Comparison of ENCODE assay signal across 8 cellular contexts in the genomic region with DNA sequence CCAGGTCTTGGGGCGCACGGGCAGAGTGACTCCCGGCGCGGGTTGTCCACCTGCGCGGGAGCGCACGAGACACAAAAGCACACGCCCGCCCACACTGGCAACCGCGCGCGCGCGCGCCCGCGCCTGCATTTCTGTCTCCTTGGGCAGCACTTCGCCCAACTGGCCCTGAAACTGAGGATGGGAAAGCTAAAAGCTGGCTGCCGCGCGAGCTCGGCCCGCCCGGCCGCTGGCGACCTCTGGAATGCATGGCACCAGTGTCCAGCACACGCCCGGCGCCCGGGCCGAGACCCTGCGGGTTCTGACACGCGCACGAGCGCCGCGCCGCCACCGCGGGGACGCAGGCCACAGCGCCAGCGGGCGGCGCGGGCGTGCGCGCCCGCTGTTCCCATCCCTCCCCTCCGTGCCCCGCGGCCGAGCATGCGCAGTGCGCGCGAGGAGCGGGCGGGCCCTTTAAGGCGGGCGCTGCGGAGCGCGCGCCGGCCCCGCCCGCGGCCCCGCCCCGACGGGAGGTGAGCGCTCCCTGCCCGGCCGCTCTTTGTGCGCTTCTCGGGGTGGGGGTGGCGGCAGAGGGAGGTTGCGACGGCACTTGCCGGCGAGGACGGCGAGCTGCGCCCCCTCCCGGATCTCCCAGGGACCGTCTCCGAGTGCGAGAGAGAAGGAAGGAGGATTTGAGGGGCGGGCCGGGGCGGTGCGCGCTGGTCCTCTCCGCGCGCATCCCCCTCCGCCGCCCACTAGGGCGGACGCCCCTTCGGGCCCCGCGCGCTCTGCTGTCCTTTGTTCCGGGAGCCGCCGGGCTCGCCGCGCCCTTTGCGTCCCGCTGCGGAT. TPM values are rescaled to one million over a fixed set of nuclear protein-coding genes. Genes with fewer than 3 reads are reported as not detected.
DNase-seq lines count a peak whose midpoint lies in the region; TF ChIP-seq lines count a peak whose summit lies in the region.

No MANE protein-coding gene starts in this region.

- H3K4me1 ChIP-seq in ES-I3 (ENCODE audit: insufficient read depth, low read length) (no peaks in the 10 kb centered on the region; the same call in 1 of the 2 replicates), Loucy (ENCODE audit: insufficient read depth, low read length, poor library complexity, severe bottlenecking) (peaks cover 19% of the 10 kb centered on the region), SJCRH30 (peaks cover 11% of the 10 kb centered on the region; the same call in 1 of the 2 replicates), suprapubic skin (peaks cover 37% of the 10 kb centered on the region)

- WGBS in suprapubic skin = 2% methylated on average over 22 of the region's 119 CpGs

- peak; percentile 65 for TF ChIP-seq CTCF in Loucy (conservative IDR thresholded peaks at IDR 0.05; ENCODE audit: low read length)
- peak; percentile 35 to 81 for TF ChIP-seq CTCF in suprapubic skin (IDR thresholded peaks at IDR 0.05)

- peak overlapping the region; percentile 95 for H3K27ac ChIP-seq in SJCRH30
- H3K27ac ChIP-seq in suprapubic skin = peak overlapping the region; percentile 91

- H3K4me2 ChIP-seq in Loucy (ENCODE audit: low read depth, low read length, poor library complexity, severe bottlenecking) = peak overlapping the region; percentile 79

- peaks cover 29% of the 10 kb centered on the region for H4K20me1 ChIP-seq in Loucy (ENCODE audit: insufficient read depth, low read length, poor library complexity, severe bottlenecking)

- H3K4me3 ChIP-seq in H7 (ENCODE audit: insufficient read depth, low read depth, low read length) (peak overlapping the region; percentile 69), Loucy (ENCODE audit: low read length, poor library complexity, severe bottlenecking) (peak overlapping the region; percentile 86), SJCRH30 (peak overlapping the region; percentile 85), suprapubic skin (peak overlapping the region; percentile 83)

- H3F3A ChIP-seq in Loucy (ENCODE audit: low read depth) = 0 out of 2 replicates have a peak, but pooled peaks cover 3% of the 10 kb centered on the region

- TF ChIP-seq POLR2A in suprapubic skin (IDR thresholded peaks at IDR 0.05) = peak; percentile 8 to 31

- no peaks in the 10 kb centered on the region for H3K36me3 ChIP-seq in ES-I3 (ENCODE audit: insufficient read depth, low read length)
- no peaks in the 10 kb centered on the region for H3K36me3 ChIP-seq in H7 (replicated peaks; ENCODE audit: control insufficient read depth, insufficient read depth, low read length)
- H3K36me3 ChIP-seq in Loucy (ENCODE audit: insufficient read depth, low read length) = no peaks in the 10 kb centered on the region
- peaks cover 21% of the 10 kb centered on the region for H3K36me3 ChIP-seq in SJCRH30
- H3K36me3 ChIP-seq in suprapubic skin = no peaks in the 10 kb centered on the region

- H3K27me3 ChIP-seq in H7 (ENCODE audit: control insufficient read depth, insufficient read depth, low read length) = peaks cover 42% of the 10 kb centered on the region
- H3K27me3 ChIP-seq in Loucy (ENCODE audit: insufficient read depth, low read length, poor library complexity, severe bottlenecking) = no peaks in the 10 kb centered on the region
- no peaks in the 10 kb centered on the region for H3K27me3 ChIP-seq in SJCRH30
- H3K27me3 ChIP-seq in suprapubic skin = peaks cover 12% of the 10 kb centered on the region

- H3K9ac ChIP-seq in ES-I3 (ENCODE audit: low read depth, low read length) = peak overlapping the region; percentile 96
- peak overlapping the region; percentile 96 for H3K9ac ChIP-seq in Loucy (ENCODE audit: low read depth, low read length, poor library complexity, severe bottlenecking)

- no peaks in the 10 kb centered on the region for H3K9me2 ChIP-seq in Loucy (replicated peaks; ENCODE audit: low read depth, low read length)

- DNase-seq in H7 = peak; percentile 99
- peak; percentile 90 to 92 for DNase-seq in SJCRH30
- peak; percentile 89 for DNase-seq in activated naive CD4-positive, alpha-beta T cell treated with Interleukin-2 at 50 U/mL for 16 hours
- DNase-seq in germinal center (ENCODE audit: low spot score) = peak; percentile 98
- DNase-seq in occipital lobe (lab: John Stamatoyannopoulos, UW) = peak; percentile 85
- peak; percentile 93 for DNase-seq in suprapubic skin (ENCODE audit: low spot score in 2 of 2)

- H3K9me3 ChIP-seq in ES-I3 (ENCODE audit: control insufficient read depth, insufficient read depth, low read length) (no peaks in the 10 kb centered on the region), Loucy (ENCODE audit: insufficient read depth, low read depth, low read length) (no peaks in the 10 kb centered on the region), SJCRH30 (replicated peaks) (0 out of 2 replicates have a peak, but pooled peaks cover 2% of the 10 kb centered on the region), suprapubic skin (no peaks in the 10 kb centered on the region)

- no peak for TF ChIP-seq EP300 in suprapubic skin (IDR thresholded peaks at IDR 0.05)

- H3K79me2 ChIP-seq in Loucy (ENCODE audit: insufficient read depth, low read length) = peaks cover 34% of the 10 kb centered on the region

- H2AFZ ChIP-seq in Loucy (ENCODE audit: low read length) = peak overlapping the region; percentile 93

RNA-seq across cellular contexts. Expression of gene MEX3B, which starts 1.1 kb away (rescaled TPM):
- total RNA-seq in H7 (2014; rRNA removed; shearing (Covaris generic)) = 9.9 and 14.3 TPM in 2 replicates
- total RNA-seq in SJCRH30 (2014; rRNA removed; shearing (Covaris generic)) = 30.5 and 32.3 TPM in 2 replicates
- total RNA-seq in occipital lobe = 96.4 TPM
- total RNA-seq in suprapubic skin = 1 to 10 TPM in 2 of 4 donors, under 1 TPM in 2; 0.49 to 1.6 (median 0.96) TPM

Comparison
In these comparisons a context has a peak if more than half of its experiments do, and no peak if none do; other contexts are left out.
1. Peak in every context shown above with its lines: DNase-seq, H3K4me3 ChIP-seq and H3K27ac ChIP-seq.